17 cellular contexts compared by ENCODE assay signal in genomic region chr2:101238930-101239759, GRCh38. TPM values are rescaled to one million over a fixed set of nuclear protein-coding genes. Genes with fewer than 3 reads are reported as not detected.
DNase-seq lines count a peak whose midpoint lies in the region; ATAC-seq, FAIRE-seq and TF ChIP-seq lines count a peak whose summit lies in the region.
"Had no signal": no experiment of that assay in that cellular context is flagged by ENCODE, and none has a peak within 500 bp of the region (broad histone marks: within the 10 kb centered on the region; RNA-seq: fewer than 3 reads in every experiment).

No MANE protein-coding gene starts in this region.

- peak; percentile 85 to 90 for ATAC-seq in A549
- ATAC-seq in K562 = no peak
- peak; percentile 62 to 90 for ATAC-seq in lower lobe of right lung
- no peak for ATAC-seq in HG03135 (IDR thresholded peaks at IDR 0.05; ENCODE audit: unreplicated experiment)
- ATAC-seq: effector memory CD8-positive, alpha-beta T cell had no signal

- DNase-seq in A549 (ENCODE audit: low read depth in 1 of 2, low spot score in 1 of 2) = peak; percentile 68 to 90
- peak; percentile 20 to 31 for DNase-seq in Kasumi-1 (lab: John Stamatoyannopoulos, UW)
- no peak for DNase-seq in K562 (ENCODE audit: extremely low read depth in 1 of 4, low spot score in 3 of 4)
- peak; percentile 62 for DNase-seq in lower lobe of right lung
- DNase-seq in HFFc6 = no peak
- DNase-seq in NK-92 treated with Interleukin-12 subunit alpha and Interleukin-12 subunit beta, amount 100 ng/mL, for 24 hours (lab: John Stamatoyannopoulos, UW) = no peak
- no peak for DNase-seq in posterior cingulate gyrus
- DNase-seq: activated CD4-positive, alpha-beta T cell treated with anti-CD3 and anti-CD28 coated beads for 1 hour; activated T-cell treated with anti-CD3 and anti-CD28 coated beads, Interleukin-2, amount 50 U/mL, for 48 hours; effector memory CD8-positive, alpha-beta T cell; glutamatergic neuron; mesendoderm; NCI-H1930; stimulated activated CD4-positive, alpha-beta T cell treated with anti-CD3 and anti-CD28 coated beads, Interleukin-1b, Interleukin-23, amount 100 ng/mL, for 48 hours had no signal

- no peak overlapping the region for H3K9ac ChIP-seq in K562 (ENCODE audit: insufficient read depth in 1 of 2, low read depth in 2 of 2, low read length in 2 of 2)

- no TSS peak for BruUV-seq in K562 (replicated peaks; lab: Mats Ljungman, UMichigan)

- no peaks in the 10 kb centered on the region for H3K9me3 Mint-ChIP-seq in HFFc6
- H3K9me3 Mint-ChIP-seq: effector memory CD8-positive, alpha-beta T cell had no signal

- no peaks in the 10 kb centered on the region for H3K79me2 ChIP-seq in K562 (ENCODE audit: control insufficient read depth, insufficient read depth, low read length)

- no peak overlapping the region for H3K4me3 Mint-ChIP-seq in HFFc6
- H3K4me3 Mint-ChIP-seq: effector memory CD8-positive, alpha-beta T cell had no signal

- no peaks in the 10 kb centered on the region for H4K20me1 ChIP-seq in K562 (replicated peaks; ENCODE audit: control insufficient read depth, insufficient read depth, low read length)

- CTCF ChIA-PET in A549 (lab: Yijun Ruan, JAX) = interaction anchor here (0.6 to 2.6 kb wide), 4 partner anchors 12 to 151 kb away, joined by 3 to 30 read pairs (median 4); partner anchors contain the start of gene CNOT11
- CTCF ChIA-PET in K562 (lab: Yijun Ruan, JAX; ENCODE audit: low intra/inter-chr PET ratio) = no interaction called here

- H3K4me1 ChIP-seq in A549 = peaks cover 24% of the 10 kb centered on the region
- H3K4me1 ChIP-seq in K562 (replicated peaks in 1 of 2; ENCODE audit: control insufficient read depth in 2 of 2, insufficient read depth in 2 of 2, low read length in 2 of 2) = peaks cover 0 to 4% of the 10 kb centered on the region in 2 experiments; a peak in 2 of 5 replicates
- no peaks in the 10 kb centered on the region for H3K4me1 ChIP-seq in lower lobe of right lung

- TF ChIP-seq POLR2A in A549 (IDR thresholded peaks at IDR 0.05; ENCODE audit: low read length) (no peak), K562 (conservative IDR thresholded peaks at IDR 0.05) (no peak)

- H3K4me1 Mint-ChIP-seq in HFFc6 (ENCODE audit: low read depth) = peaks cover 23% of the 10 kb centered on the region

- peak overlapping the region; percentile 27 for H3K4me3 ChIP-seq in A549
- H3K4me3 ChIP-seq in K562 = no peak overlapping the region
- H3K4me3 ChIP-seq in lower lobe of right lung = no peak overlapping the region
- H3K4me3 ChIP-seq: HAP-1 had no signal

- FAIRE-seq in A549 (lab: Jason Lieb, UNC) = no peak
- no peak for FAIRE-seq in K562 (lab: Jason Lieb, UNC)
- FAIRE-seq: GM12891 had no signal

- H3K27ac Mint-ChIP-seq in HFFc6 = no peak overlapping the region
- H3K27ac Mint-ChIP-seq: effector memory CD8-positive, alpha-beta T cell had no signal

- whole genome bisulfite sequencing in A549 (ENCODE audit: missing lambda C conversion rate) = 18% methylated on average over 12 of the region's 12 CpGs
- 32% methylated on average over 10 of the region's 12 CpGs for WGBS in K562 (ENCODE audit: insufficient coverage, low coverage, missing lambda C conversion rate)

- POLR2A ChIA-PET in A549 (lab: Yijun Ruan, JAX) = interaction anchor here (2.8 kb wide), 1 partner anchor 13 kb away, joined by 8 read pairs; the partner anchor contains the start of gene CNOT11
- POLR2A ChIA-PET in K562 (lab: Yijun Ruan, JAX) = interaction anchor here (0.8 kb wide), 1 partner anchor 9 kb away, joined by 3 read pairs; no protein-coding TSS in a partner anchor

- no peak for TF ChIP-seq CTCF in A549 (IDR thresholded peaks at IDR 0.05)
- no peak for TF ChIP-seq CTCF in K562 (IDR thresholded peaks at IDR 0.05 in 2 of 3, conservative IDR thresholded peaks at IDR 0.05 in 1 of 3; ENCODE audit: insufficient read depth in 2 of 3, low read depth in 1 of 3, low read length in 3 of 3)
- TF ChIP-seq CTCF in lower lobe of right lung (IDR thresholded peaks at IDR 0.05) = no peak
- TF ChIP-seq CTCF in HFFc6 (IDR thresholded peaks at IDR 0.05) = no peak

- H3K36me3 ChIP-seq in K562 (ENCODE audit: control insufficient read depth, insufficient read depth, low read length) (no peaks in the 10 kb centered on the region), lower lobe of right lung (no peaks in the 10 kb centered on the region)
- H3K36me3 ChIP-seq: HAP-1 had no signal

- H3K27ac ChIP-seq in A549 (peak overlapping the region; percentile 71 to 83), K562 (ENCODE audit: extremely low read depth, low read depth, low read length) (no peak overlapping the region), lower lobe of right lung (peak overlapping the region; percentile 82)

- H3K9me1 ChIP-seq in K562 (ENCODE audit: control insufficient read depth, insufficient read depth, low read length) = no peaks in the 10 kb centered on the region

- intact Hi-C loops in K562 (cut with micrococcal nuclease) = no loop called here
- intact Hi-C loops in lower lobe of right lung (cut with DNase I) = no loop called here
- intact Hi-C loops in posterior cingulate gyrus (cut with DNase I) = no loop called here

- H3K36me3 Mint-ChIP-seq in HFFc6 (ENCODE audit: low read depth) = no peaks in the 10 kb centered on the region

- TF ChIP-seq RAD21 in A549 (conservative IDR thresholded peaks at IDR 0.05 in 1 of 2, IDR thresholded peaks at IDR 0.05 in 1 of 2) = no peak
- TF ChIP-seq RAD21 in K562 (CRISPR knock-in tag; conservative IDR thresholded peaks at IDR 0.05 in 1 of 2, IDR thresholded peaks at IDR 0.05 in 1 of 2) = no peak

- no peaks in the 10 kb centered on the region for H3K27me3 ChIP-seq in K562 (ENCODE audit: control insufficient read depth in 2 of 2, insufficient read depth in 2 of 2, low read length in 2 of 2)
- no peaks in the 10 kb centered on the region for H3K27me3 ChIP-seq in lower lobe of right lung (ENCODE audit: low read depth)

- in situ Hi-C loops in K562 (cut with MboI) = no loop called here

- peak overlapping the region; percentile 81 for H3K4me2 ChIP-seq in A549
- no peak overlapping the region for H3K4me2 ChIP-seq in K562 (ENCODE audit: insufficient read depth, low read length)

- no peaks in the 10 kb centered on the region; the same call in 1 of the 2 replicates for H3K27me3 Mint-ChIP-seq in HFFc6 (ENCODE audit: insufficient read depth)
- H3K27me3 Mint-ChIP-seq: effector memory CD8-positive, alpha-beta T cell had no signal

- H3K9me3 ChIP-seq in A549 = 0 out of 3 replicates have a peak, but pooled peaks cover 2% of the 10 kb centered on the region
- H3K9me3 ChIP-seq in K562 (replicated peaks; ENCODE audit: control insufficient read depth, insufficient read depth, low read depth, low read length) = peaks cover 9% of the 10 kb centered on the region
- no peaks in the 10 kb centered on the region for H3K9me3 ChIP-seq in lower lobe of right lung

- 0 out of 2 replicates have a peak overlapping the region, but pooled peaks have one; percentile 16 for H2AFZ ChIP-seq in K562 (ENCODE audit: low read depth, low read length)

- TF ChIP-seq EP300 in A549 (IDR thresholded peaks at IDR 0.05) = no peak
- no peak for TF ChIP-seq EP300 in K562 (IDR thresholded peaks at IDR 0.05; ENCODE audit: low read length)

TF ChIP-seq in A549, 52 proteins besides CTCF, POLR2A, EP300 and RAD21:
- TF ChIP-seq HOXA7 (CRISPR knock-in tag; IDR thresholded peaks at IDR 0.05) (no peak), FOSL2 (IDR thresholded peaks at IDR 0.05) (no peak), FOSL2 (CRISPR knock-in tag; IDR thresholded peaks at IDR 0.05) (peak; percentile 81), JUN (IDR thresholded peaks at IDR 0.05) (0 out of 5 replicates have a peak, but pooled peaks of 1 of the 2 experiments have one; percentile 19), MAX (IDR thresholded peaks at IDR 0.05) (peak; percentile 26; the same call in 1 of the 2 replicates)

TF ChIP-seq in K562, 482 proteins besides CTCF, POLR2A, EP300 and RAD21 (continues in another document):
- TF ChIP-seq ARID2 (IDR thresholded peaks at IDR 0.05) = no peak
- TF ChIP-seq NFE2 (IDR thresholded peaks at IDR 0.05; ENCODE audit: low read depth) = no peak
- TF ChIP-seq SRSF7 (optimal IDR thresholded peaks at IDR 0.05; ENCODE audit: low read depth, low read length) = no peak
- no peak for TF ChIP-seq RBFOX2 (IDR thresholded peaks at IDR 0.05; ENCODE audit: low read depth, low read length)

RNA-seq across cellular contexts. Expression of gene CNOT11, which starts 13.5 kb away (rescaled TPM):
- polyA plus RNA-seq in A549 (2011; rRNA removed) = 76.7 and 99.1 TPM in 2 replicates
- 34.4 and 41.4 TPM in 2 replicates for polyA plus RNA-seq in A549 (2012; cell fraction: cytosol; rRNA removed)
- 30.4 and 55.9 TPM in 2 replicates for polyA plus RNA-seq in A549 (2012; cell fraction: nucleus; rRNA removed)
- polyA plus RNA-seq in A549 (2017; fragmentation: RNase III; extraction: RNeasy Plus Mini Kit Qiagen cat#74134 plus additional on column Dnase treatment) = 35.4 to 35.8 TPM (median 35.5 TPM) in 3 replicates
- polyA minus RNA-seq in A549 (2011; rRNA and poly(A)+ RNA removed) = 56.7 and 63.4 TPM in 2 replicates
- total RNA-seq in K562 (2011; cell fraction: chromatin; rRNA removed; ENCODE audit: low replicate concordance) = 56.3 and 58.9 TPM in 2 replicates
- 33.7 and 34.5 TPM in 2 replicates for total RNA-seq in K562 (2011; cell fraction: nucleolus; rRNA removed)
- total RNA-seq in K562 (2011; cell fraction: nucleoplasm; rRNA removed) = 34.8 and 41.8 TPM in 2 replicates
- 44.2 and 59.8 TPM in 2 replicates for total RNA-seq in K562 (2014; rRNA removed)
- 64.2 and 70.6 TPM in 2 replicates for total RNA-seq in K562 (2014; rRNA removed; fragmentation: Illumina TruSeq; extraction: Trizol)
- 91.9 and 92.9 TPM in 2 replicates for total RNA-seq in K562 (2015; rRNA removed; fragmentation: Illumina TruSeq; extraction: Trizol)
- total RNA-seq in K562 (2021) = 61.5 and 66.2 TPM in 2 replicates
- 89.1 and 105 TPM in 2 replicates for polyA plus RNA-seq in K562 (2011; rRNA removed)
- 53.5 and 79.9 TPM in 2 replicates for polyA plus RNA-seq in K562 (2011; cell fraction: cytosol; rRNA removed)
- 150 and 160 TPM in 2 replicates for polyA plus RNA-seq in K562 (2011; cell fraction: nucleus; rRNA removed)
- 41.6 and 49.2 TPM in 2 replicates for polyA plus RNA-seq in K562 (2012)
- polyA plus RNA-seq in K562 (2014; fragmentation: Illumina TruSeq; extraction: Trizol) = 114 and 163 TPM in 2 replicates
- polyA plus RNA-seq in K562 (2014; fragmentation: Nextera tagmentation; extraction: Ambion mirVana) = 10 to 100 TPM; 12.7 to 13.2 TPM
- 54.2 and 62.2 TPM in 2 replicates for polyA plus RNA-seq in K562 (2014; rRNA removed)
- polyA minus RNA-seq in K562 (2011; rRNA and poly(A)+ RNA removed) = 84.0 and 119 TPM in 2 replicates
- 43.2 and 58.7 TPM in 2 replicates for polyA minus RNA-seq in K562 (2011; cell fraction: cytosol; rRNA and poly(A)+ RNA removed)
- 18.7 and 22.2 TPM in 2 replicates for polyA minus RNA-seq in K562 (2011; cell fraction: nucleus; rRNA and poly(A)+ RNA removed)
- 29.3 TPM for total RNA-seq in lower lobe of right lung
- total RNA-seq in HFFc6 (2021; fragmentation: NEBNext Ultra II Directional; extraction: Animal tissue kit (Norgen Biotek cat#: 25700)) = 10 to 100 TPM; 38.1 to 53.8 (median 43.0) TPM

Comparison
In these comparisons a context has a peak if more than half of its experiments do, and no peak if none do; other contexts are left out.
1. ATAC-seq: peak in A549 (2 of 2) and lower lobe of right lung (2 of 2); none in K562 (single experiment) and HG03135 (single experiment).
2. DNase-seq: peak in A549 (2 of 2), Kasumi-1 (2 of 2) and lower lobe of right lung (single experiment); none in K562 (0 of 4), HFFc6 (single experiment), NK-92 treated with Interleukin-12 subunit alpha and Interleukin-12 subunit beta, amount 100 ng/mL, for 24 hours (single experiment) and posterior cingulate gyrus (0 of 10).
3. Of the 35 proteins assayed by ChIP-seq in both K562 and A549: peak only in K562: none; only in A549: MAX; in both: none; in neither: 33; mixed calls (peak in some experiments, not most) for 1.